In the genomic region with DNA sequence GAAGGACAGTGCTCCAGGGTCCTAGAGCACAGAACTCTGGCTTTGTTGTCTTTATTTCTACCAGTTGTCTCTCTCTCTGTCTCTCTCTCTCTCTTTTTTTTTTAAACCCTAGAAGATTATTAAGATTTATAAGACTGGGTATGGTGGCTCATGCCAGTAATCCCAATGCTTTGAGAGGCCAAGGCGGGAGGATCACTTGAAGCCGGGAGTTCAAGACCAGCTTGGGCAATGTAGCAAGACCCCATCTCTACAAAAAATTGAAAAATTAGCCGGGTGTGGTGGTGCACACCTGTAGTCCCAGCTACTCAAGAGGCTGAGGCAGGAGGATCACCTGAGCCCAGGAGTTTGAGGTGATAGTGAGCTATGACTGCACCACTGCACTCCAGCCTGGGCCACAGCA, we compare ENCODE assay signal across 1 cellular context.
A peak's percentile ranks its signal among the peaks of the same experiment; 100 is the strongest.
TF ChIP-seq lines count a peak whose summit lies in the region.

No MANE protein-coding gene starts in this region.

TF ChIP-seq in WTC11, 78 proteins besides CTCF, POLR2A, EP300 and RAD21 (continued from another document):
- TF ChIP-seq ZNF281 (CRISPR knock-in tag; IDR thresholded peaks at IDR 0.05) (no peak), ATF3 (CRISPR knock-in tag; conservative IDR thresholded peaks at IDR 0.05) (no peak), ZNF121 (CRISPR knock-in tag; IDR thresholded peaks at IDR 0.05) (0 out of 2 replicates have a peak, but pooled peaks have one; percentile 54)
